In genomic region chr3:187919535-187919934, GRCh38 we compare ENCODE assay signal across 10 cellular contexts.
DNase-seq lines count a peak whose midpoint lies in the region; ATAC-seq and TF ChIP-seq lines count a peak whose summit lies in the region.
"Had no signal": no experiment of that assay in that cellular context is flagged by ENCODE, and none has a peak within 500 bp of the region (broad histone marks: within the 10 kb centered on the region; RNA-seq: fewer than 3 reads in every experiment).

No MANE protein-coding gene starts in this region.

- peak overlapping the region; percentile 94 for H3K27ac ChIP-seq in KOPT-K1 (ENCODE audit: low read depth, low read length, poor library complexity, severe bottlenecking)

- no peak for TF ChIP-seq CTCF in Calu3 (IDR thresholded peaks at IDR 0.05; ENCODE audit: unreplicated experiment)

- H3K27ac Mint-ChIP-seq in memory B cell (peak overlapping the region; percentile 51), Calu3 (ENCODE audit: unreplicated experiment) (no peak overlapping the region)

- peaks cover 4% of the 10 kb centered on the region for H3K9me3 ChIP-seq in KOPT-K1 (ENCODE audit: insufficient read depth, low read length, poor library complexity, severe bottlenecking)

- H3K4me1 Mint-ChIP-seq in memory B cell (peaks cover 27% of the 10 kb centered on the region), Calu3 (ENCODE audit: low read depth, unreplicated experiment) (peaks cover 16% of the 10 kb centered on the region)

- ATAC-seq in GM18861 (IDR thresholded peaks at IDR 0.05; ENCODE audit: unreplicated experiment) (peak; percentile 24), GM21786 (IDR thresholded peaks at IDR 0.05; ENCODE audit: unreplicated experiment) (peak; percentile 31), memory B cell (ENCODE audit: low read depth) (peak; percentile 47)
- ATAC-seq: sciatic nerve had no signal

- BruUV-seq in Calu3 (replicated peaks; lab: Mats Ljungman, UMichigan), result no TSS peak

- DNase-seq in memory B cell (ENCODE audit: low spot score in 2 of 2) (no peak), Calu3 (no peak), germinal center (ENCODE audit: low spot score) (no peak), NCI-H2196 treated with DMSO at 0.1 percent for 48 hours (lab: John Stamatoyannopoulos, UW; ENCODE audit: unreplicated experiment) (no peak)
- no peak for DNase-seq in effector CD8-positive, alpha-beta T cell (lab: John Stamatoyannopoulos, UW)
- DNase-seq: NCI-H69 had no signal

- H3K27me3 Mint-ChIP-seq in memory B cell, result peaks cover 14% of the 10 kb centered on the region
- H3K27me3 Mint-ChIP-seq in Calu3 (ENCODE audit: unreplicated experiment), result no peaks in the 10 kb centered on the region

- peak overlapping the region; percentile 72 for H3K4me3 Mint-ChIP-seq in memory B cell
- no peak overlapping the region for H3K4me3 Mint-ChIP-seq in Calu3 (ENCODE audit: low read depth, unreplicated experiment)

- CTCF ChIA-PET in Calu3 (lab: Charles Lee), result no interaction called here

- no peaks in the 10 kb centered on the region for H3K36me3 ChIP-seq in KOPT-K1 (ENCODE audit: insufficient read depth, low read length)

- intact Hi-C loops in Calu3 (cut with micrococcal nuclease; ENCODE audit: unreplicated experiment), result no loop called here

- H3K36me3 Mint-ChIP-seq in memory B cell (no peaks in the 10 kb centered on the region), Calu3 (ENCODE audit: insufficient read depth, unreplicated experiment) (no peaks in the 10 kb centered on the region)

- H3K9me3 Mint-ChIP-seq in memory B cell (no peaks in the 10 kb centered on the region), Calu3 (ENCODE audit: low read depth, unreplicated experiment) (peaks cover 3% of the 10 kb centered on the region)
